8 cellular contexts compared by ENCODE assay signal in the genomic region with DNA sequence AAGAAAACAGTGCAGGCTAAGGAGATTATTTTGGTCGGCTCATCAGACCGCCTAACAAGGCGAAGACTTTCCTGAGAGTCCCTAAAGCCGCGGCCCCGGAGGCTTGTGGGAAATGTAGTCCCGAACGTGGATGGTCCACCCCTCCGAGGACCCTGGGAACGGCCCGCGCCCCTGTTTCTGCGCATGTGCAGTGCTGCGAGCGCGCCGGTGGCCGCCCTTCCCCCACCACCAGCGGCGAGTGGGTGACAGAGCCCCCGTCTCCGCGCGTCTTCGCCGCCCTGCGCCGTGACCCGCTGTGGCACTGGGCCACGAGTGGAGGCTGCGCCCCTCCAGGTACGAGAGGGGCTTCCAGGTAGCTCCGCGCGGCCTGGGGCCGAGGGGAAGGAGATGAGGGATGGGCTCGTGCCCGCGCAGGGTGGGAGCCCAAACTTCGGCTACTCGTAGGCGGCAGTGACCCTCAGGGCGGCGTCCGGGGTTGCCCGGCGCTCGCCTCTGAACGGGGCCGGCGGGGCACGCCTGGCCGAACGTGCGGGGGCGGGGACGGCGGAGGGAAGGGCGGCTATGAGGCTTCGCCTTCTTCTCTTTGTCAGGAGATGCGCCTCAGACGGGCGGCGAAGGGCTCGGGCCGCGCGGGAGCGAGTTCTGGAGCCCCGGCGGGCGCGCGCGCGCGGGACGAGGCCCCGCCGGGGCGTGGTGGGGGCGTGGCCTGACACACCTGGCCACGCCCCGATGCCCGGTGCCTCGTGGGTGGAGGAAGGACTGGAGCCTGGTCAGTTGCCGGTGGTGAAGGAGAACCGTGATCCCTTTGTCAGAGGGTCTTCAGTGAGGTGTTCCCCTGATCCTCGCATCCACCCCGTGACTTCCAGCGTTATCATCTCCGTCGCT. TPM values are rescaled to one million over a fixed set of nuclear protein-coding genes. Genes with fewer than 3 reads are reported as not detected.
DNase-seq lines count a peak whose midpoint lies in the region; ATAC-seq and TF ChIP-seq lines count a peak whose summit lies in the region.

A gene (plus strand): TSS at position 214 of the 885 bp plus-strand sequence. CDS start 4,428 bp downstream, outside the sequence.

- DNase-seq in GM10248 (ENCODE audit: extremely low spot score) (peak; percentile 94), NCI-H1092 (lab: John Stamatoyannopoulos, UW) (peak; percentile 93), SK-N-SH (peak; percentile 96), globus pallidus (ENCODE audit: low spot score) (peak; percentile 91), nucleus accumbens (lab: John Stamatoyannopoulos, UW) (peak; percentile 33 to 97 (median 88)), suprapubic skin (ENCODE audit: low spot score in 2 of 2) (peak; percentile 97 to 98)
- DNase-seq in activated naive CD4-positive, alpha-beta T cell treated with anti-CD3 and anti-CD28 coated beads, Interleukin-2, amount 10 ng/mL, durations not matched to agents 7 days and 5 days, result peak; percentile 95

- CTCF ChIA-PET in GM10248 (lab: Yijun Ruan, JAX) (interaction anchor here (3.6 kb wide), 1 partner anchor 37 kb away, joined by 13 read pairs; no protein-coding TSS in a partner anchor), SK-N-SH (lab: Yijun Ruan, JAX) (interaction anchor here (1.1 to 1.6 kb wide), 2 partner anchors 37 to 51 kb away, joined by 4 read pairs; no protein-coding TSS in a partner anchor)
- CTCF ChIA-PET in activated naive CD4-positive, alpha-beta T cell treated with anti-CD3 and anti-CD28 coated beads, Interleukin-2, amount 10 ng/mL, durations not matched to agents 7 days and 5 days (lab: Charles Lee), result interaction anchor here (1.0 to 1.5 kb wide), 2 partner anchors 10 to 286 kb away, joined by 3 read pairs; no protein-coding TSS in a partner anchor

- H3K9me3 Mint-ChIP-seq in activated naive CD4-positive, alpha-beta T cell treated with anti-CD3 and anti-CD28 coated beads, Interleukin-2, amount 10 ng/mL, durations not matched to agents 7 days and 5 days, result peaks cover 24% of the 10 kb centered on the region

- H3F3A ChIP-seq in SK-N-SH (replicated peaks; ENCODE audit: insufficient read depth), result no peaks in the 10 kb centered on the region

- peak; percentile 68 for ATAC-seq in HG02610 (IDR thresholded peaks at IDR 0.05; ENCODE audit: unreplicated experiment)

- H3K79me2 ChIP-seq in SK-N-SH (ENCODE audit: insufficient read depth), result peaks cover 44% of the 10 kb centered on the region

- no peaks in the 10 kb centered on the region for H3K27me3 ChIP-seq in SK-N-SH (ENCODE audit: insufficient read depth)
- H3K27me3 ChIP-seq in suprapubic skin, result no peaks in the 10 kb centered on the region

- H3K27me3 Mint-ChIP-seq in activated naive CD4-positive, alpha-beta T cell treated with anti-CD3 and anti-CD28 coated beads, Interleukin-2, amount 10 ng/mL, durations not matched to agents 7 days and 5 days, result no peaks in the 10 kb centered on the region

- peak within 1 kb of the TSS; percentile 97 for H3K9ac ChIP-seq in SK-N-SH

- POLR2A ChIA-PET in GM10248 (lab: Yijun Ruan, JAX) (no interaction called here), SK-N-SH (lab: Yijun Ruan, JAX) (no interaction called here)

- H3K36me3 Mint-ChIP-seq in activated naive CD4-positive, alpha-beta T cell treated with anti-CD3 and anti-CD28 coated beads, Interleukin-2, amount 10 ng/mL, durations not matched to agents 7 days and 5 days, result peaks cover 27% of the 10 kb centered on the region

- peak within 1 kb of the TSS; percentile 91 to 94 for H3K27ac ChIP-seq in SK-N-SH (ENCODE audit: low read depth in 2 of 2, low read length in 1 of 2)
- peak within 1 kb of the TSS; percentile 98 for H3K27ac ChIP-seq in suprapubic skin

- TF ChIP-seq CTCF in GM10248 (IDR thresholded peaks at IDR 0.05; ENCODE audit: control extremely low read depth, extremely low read depth, low read depth, missing control alignments), result no peak
- no peak for TF ChIP-seq CTCF in SK-N-SH (IDR thresholded peaks at IDR 0.05)
- TF ChIP-seq CTCF in suprapubic skin (IDR thresholded peaks at IDR 0.05), result no peak

- H3K4me1 ChIP-seq in SK-N-SH (ENCODE audit: control insufficient read depth in 1 of 2, insufficient read depth in 2 of 2, low read depth in 1 of 2, low read length in 1 of 2) (no peaks in the 10 kb centered on the region), suprapubic skin (peaks cover 11% of the 10 kb centered on the region)

- H3K4me3 ChIP-seq in SK-N-SH (ENCODE audit: low read depth in 2 of 2, low read length in 1 of 2) (peak within 1 kb of the TSS; percentile 83 to 90), suprapubic skin (peak within 1 kb of the TSS; percentile 99)

- H3K4me3 Mint-ChIP-seq in activated naive CD4-positive, alpha-beta T cell treated with anti-CD3 and anti-CD28 coated beads, Interleukin-2, amount 10 ng/mL, durations not matched to agents 7 days and 5 days, result peak within 1 kb of the TSS; percentile 80

- H3K36me3 ChIP-seq in SK-N-SH (replicated peaks in 1 of 2; ENCODE audit: control insufficient read depth in 1 of 2, insufficient read depth in 2 of 2, low read length in 1 of 2), result peaks cover 3 to 33% of the 10 kb centered on the region in 2 experiments
- H3K36me3 ChIP-seq in suprapubic skin, result peaks cover 4% of the 10 kb centered on the region

- H2AFZ ChIP-seq in SK-N-SH (ENCODE audit: low read depth), result peak within 1 kb of the TSS; percentile 90

- peak within 1 kb of the TSS; percentile 89 for H3K4me2 ChIP-seq in SK-N-SH

- no peak for TF ChIP-seq RAD21 in SK-N-SH (IDR thresholded peaks at IDR 0.05; ENCODE audit: low read length)

- no peak for TF ChIP-seq POLR2A in suprapubic skin (IDR thresholded peaks at IDR 0.05)

- H3K9me3 ChIP-seq in SK-N-SH (peaks cover 19% of the 10 kb centered on the region), suprapubic skin (peaks cover 17% of the 10 kb centered on the region)

- TF ChIP-seq EP300 in SK-N-SH (IDR thresholded peaks at IDR 0.05; ENCODE audit: borderline replicate concordance in 1 of 2, low read depth in 1 of 2, low read length in 1 of 2) (0 out of 4 replicates have a peak, but pooled peaks of 1 of the 2 experiments have one; percentile 5), suprapubic skin (IDR thresholded peaks at IDR 0.05) (no peak)

- H3K4me1 Mint-ChIP-seq in activated naive CD4-positive, alpha-beta T cell treated with anti-CD3 and anti-CD28 coated beads, Interleukin-2, amount 10 ng/mL, durations not matched to agents 7 days and 5 days, result peaks cover 13% of the 10 kb centered on the region

- peak within 1 kb of the TSS; percentile 88 for H3K27ac Mint-ChIP-seq in activated naive CD4-positive, alpha-beta T cell treated with anti-CD3 and anti-CD28 coated beads, Interleukin-2, amount 10 ng/mL, durations not matched to agents 7 days and 5 days

- no peaks in the 10 kb centered on the region for H3K9me2 ChIP-seq in SK-N-SH

- WGBS in SK-N-SH (ENCODE audit: low lambda C conversion rate), result 5% methylated on average over 19 of the region's 93 CpGs
- under 1% methylated on average over 60 of the region's 93 CpGs for WGBS in suprapubic skin

- no peaks in the 10 kb centered on the region for H4K20me1 ChIP-seq in SK-N-SH (ENCODE audit: insufficient read depth)

TF ChIP-seq in SK-N-SH, 30 proteins besides CTCF, POLR2A, EP300 and RAD21 (continues in another document):
- TF ChIP-seq, protein P1, sequence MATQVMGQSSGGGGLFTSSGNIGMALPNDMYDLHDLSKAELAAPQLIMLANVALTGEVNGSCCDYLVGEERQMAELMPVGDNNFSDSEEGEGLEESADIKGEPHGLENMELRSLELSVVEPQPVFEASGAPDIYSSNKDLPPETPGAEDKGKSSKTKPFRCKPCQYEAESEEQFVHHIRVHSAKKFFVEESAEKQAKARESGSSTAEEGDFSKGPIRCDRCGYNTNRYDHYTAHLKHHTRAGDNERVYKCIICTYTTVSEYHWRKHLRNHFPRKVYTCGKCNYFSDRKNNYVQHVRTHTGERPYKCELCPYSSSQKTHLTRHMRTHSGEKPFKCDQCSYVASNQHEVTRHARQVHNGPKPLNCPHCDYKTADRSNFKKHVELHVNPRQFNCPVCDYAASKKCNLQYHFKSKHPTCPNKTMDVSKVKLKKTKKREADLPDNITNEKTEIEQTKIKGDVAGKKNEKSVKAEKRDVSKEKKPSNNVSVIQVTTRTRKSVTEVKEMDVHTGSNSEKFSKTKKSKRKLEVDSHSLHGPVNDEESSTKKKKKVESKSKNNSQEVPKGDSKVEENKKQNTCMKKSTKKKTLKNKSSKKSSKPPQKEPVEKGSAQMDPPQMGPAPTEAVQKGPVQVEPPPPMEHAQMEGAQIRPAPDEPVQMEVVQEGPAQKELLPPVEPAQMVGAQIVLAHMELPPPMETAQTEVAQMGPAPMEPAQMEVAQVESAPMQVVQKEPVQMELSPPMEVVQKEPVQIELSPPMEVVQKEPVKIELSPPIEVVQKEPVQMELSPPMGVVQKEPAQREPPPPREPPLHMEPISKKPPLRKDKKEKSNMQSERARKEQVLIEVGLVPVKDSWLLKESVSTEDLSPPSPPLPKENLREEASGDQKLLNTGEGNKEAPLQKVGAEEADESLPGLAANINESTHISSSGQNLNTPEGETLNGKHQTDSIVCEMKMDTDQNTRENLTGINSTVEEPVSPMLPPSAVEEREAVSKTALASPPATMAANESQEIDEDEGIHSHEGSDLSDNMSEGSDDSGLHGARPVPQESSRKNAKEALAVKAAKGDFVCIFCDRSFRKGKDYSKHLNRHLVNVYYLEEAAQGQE (IDR thresholded peaks at IDR 0.05; ENCODE audit: low read depth, low read length), result 0 out of 2 replicates have a peak, but pooled peaks have one; percentile 3
- TF ChIP-seq NRF1 (IDR thresholded peaks at IDR 0.05; ENCODE audit: low read depth, low read length) (peak; percentile 75), TCF12 (IDR thresholded peaks at IDR 0.05) (0 out of 2 replicates have a peak, but pooled peaks have one; percentile 13), CHD2 (IDR thresholded peaks at IDR 0.05; ENCODE audit: low read length, partially characterized antibody) (peak; percentile 90), JUND (IDR thresholded peaks at IDR 0.05) (no peak), TEAD4 (IDR thresholded peaks at IDR 0.05; ENCODE audit: borderline replicate concordance, insufficient read depth) (no peak), MXI1 (IDR thresholded peaks at IDR 0.05; ENCODE audit: low read depth, low read length) (peak; percentile 84), FOXJ3 (CRISPR knock-in tag; IDR thresholded peaks at IDR 0.05) (peak; percentile 60; the same call in 1 of the 2 replicates)
- TF ChIP-seq, protein P2, sequence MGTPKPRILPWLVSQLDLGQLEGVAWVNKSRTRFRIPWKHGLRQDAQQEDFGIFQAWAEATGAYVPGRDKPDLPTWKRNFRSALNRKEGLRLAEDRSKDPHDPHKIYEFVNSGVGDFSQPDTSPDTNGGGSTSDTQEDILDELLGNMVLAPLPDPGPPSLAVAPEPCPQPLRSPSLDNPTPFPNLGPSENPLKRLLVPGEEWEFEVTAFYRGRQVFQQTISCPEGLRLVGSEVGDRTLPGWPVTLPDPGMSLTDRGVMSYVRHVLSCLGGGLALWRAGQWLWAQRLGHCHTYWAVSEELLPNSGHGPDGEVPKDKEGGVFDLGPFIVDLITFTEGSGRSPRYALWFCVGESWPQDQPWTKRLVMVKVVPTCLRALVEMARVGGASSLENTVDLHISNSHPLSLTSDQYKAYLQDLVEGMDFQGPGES (IDR thresholded peaks at IDR 0.05; ENCODE audit: low read depth, low read length), result peak; percentile 86

RNA-seq across cellular contexts. Expression of the gene that starts here (rescaled TPM):
- 3.0 and 3.7 TPM in 2 replicates for polyA plus RNA-seq in SK-N-SH (2012; rRNA removed)
- polyA plus RNA-seq in SK-N-SH (2012; cell fraction: cytosol; rRNA removed), result 4.5 and 4.6 TPM in 2 replicates
- 1.7 and 3.6 TPM in 2 replicates for polyA plus RNA-seq in SK-N-SH (2012; cell fraction: nucleus; rRNA removed)
- total RNA-seq in suprapubic skin, result 1 to 10 TPM; 4.4 to 8.7 (median 6.8) TPM

Comparison
In these comparisons a context has a peak if more than half of its experiments do, and no peak if none do; other contexts are left out.
1. Peak in every context shown above with its lines: DNase-seq, ATAC-seq, H3K4me3 ChIP-seq and H3K27ac ChIP-seq.